Comparison of ENCODE assay signal across 2 cellular contexts in genomic region chr2:241702155-241702404, GRCh38.
TF ChIP-seq lines count a peak whose summit lies in the region.

No MANE protein-coding gene starts in this region.

TF ChIP-seq in A549, 52 proteins besides CTCF, POLR2A, EP300 and RAD21 (continued from another document):
- TF ChIP-seq CHD4 (IDR thresholded peaks at IDR 0.05; ENCODE audit: borderline replicate concordance) (no peak), GATA3 (IDR thresholded peaks at IDR 0.05; ENCODE audit: borderline replicate concordance) (no peak), ZFP36 (IDR thresholded peaks at IDR 0.05; ENCODE audit: borderline replicate concordance, partially characterized antibody) (no peak), HOXA7 (CRISPR knock-in tag; IDR thresholded peaks at IDR 0.05) (no peak), SREBF2 (IDR thresholded peaks at IDR 0.05) (no peak), KDM1A (IDR thresholded peaks at IDR 0.05; ENCODE audit: low read depth) (no peak), MAZ (IDR thresholded peaks at IDR 0.05; ENCODE audit: borderline replicate concordance, low read depth, low read length) (no peak)

TF ChIP-seq in WTC11, 78 proteins besides CTCF, POLR2A, EP300 and RAD21 (continued from another document):
- TF ChIP-seq AR (CRISPR knock-in tag; IDR thresholded peaks at IDR 0.05) (no peak), AFF4 (CRISPR knock-in tag; IDR thresholded peaks at IDR 0.05; ENCODE audit: borderline replicate concordance) (no peak), IRF2 (CRISPR knock-in tag; IDR thresholded peaks at IDR 0.05; ENCODE audit: borderline replicate concordance, low read depth) (no peak), ZNF317 (CRISPR knock-in tag; IDR thresholded peaks at IDR 0.05; ENCODE audit: borderline replicate concordance, low read depth) (no peak), SP1 (CRISPR knock-in tag; conservative IDR thresholded peaks at IDR 0.05) (no peak), STAT6 (CRISPR knock-in tag; conservative IDR thresholded peaks at IDR 0.05; ENCODE audit: low read depth) (no peak), ELF4 (CRISPR knock-in tag; IDR thresholded peaks at IDR 0.05; ENCODE audit: low read depth) (no peak), ZBTB21 (CRISPR knock-in tag; IDR thresholded peaks at IDR 0.05; ENCODE audit: borderline replicate concordance) (no peak), NFATC4 (CRISPR knock-in tag; IDR thresholded peaks at IDR 0.05) (no peak), ZNF532 (CRISPR knock-in tag; IDR thresholded peaks at IDR 0.05; ENCODE audit: borderline replicate concordance) (no peak), NR2C2 (CRISPR knock-in tag; IDR thresholded peaks at IDR 0.05) (no peak), RELA (CRISPR knock-in tag; IDR thresholded peaks at IDR 0.05; ENCODE audit: borderline replicate concordance) (no peak), ZBTB43 (CRISPR knock-in tag; IDR thresholded peaks at IDR 0.05) (no peak), CREM (CRISPR knock-in tag; IDR thresholded peaks at IDR 0.05) (no peak), NR1H2 (CRISPR knock-in tag; IDR thresholded peaks at IDR 0.05) (no peak), CDX4 (CRISPR knock-in tag; IDR thresholded peaks at IDR 0.05; ENCODE audit: borderline replicate concordance) (no peak)
